ENCODE assay signal across 8 cellular contexts in the genomic region with DNA sequence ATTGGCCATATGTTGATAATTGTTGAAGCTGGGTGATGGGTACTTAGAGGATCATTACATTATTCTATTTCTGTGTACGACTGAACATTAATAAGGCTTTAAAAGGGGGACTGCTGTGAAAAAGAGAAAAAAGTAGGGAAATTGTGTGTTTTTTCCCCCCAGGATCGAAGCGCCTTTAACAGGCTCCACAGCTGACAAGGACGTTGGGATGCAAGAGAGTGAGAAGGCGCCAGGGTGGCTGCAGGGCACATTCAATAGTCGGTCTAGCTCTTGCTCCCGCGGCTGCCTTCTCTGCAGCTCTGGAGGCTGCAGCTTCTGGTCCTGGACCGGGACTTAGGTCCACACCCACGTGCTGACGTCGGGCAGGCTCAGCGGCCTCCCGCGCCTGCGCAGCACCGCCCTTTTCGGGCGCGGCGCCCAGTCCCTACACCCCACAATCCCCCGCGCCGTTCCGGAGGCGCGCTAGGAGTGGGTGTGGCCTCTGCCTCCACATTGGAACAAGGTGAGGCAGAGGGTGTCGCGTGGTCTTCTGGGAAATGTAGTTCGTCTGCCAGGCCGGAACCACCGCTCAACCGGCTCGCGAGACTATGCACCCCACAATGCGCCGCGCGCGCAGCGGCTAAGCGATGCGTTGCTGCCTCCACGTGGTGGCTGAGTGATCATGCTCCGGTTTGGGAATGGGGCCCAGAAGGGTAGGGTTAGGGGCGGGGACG. TPM values are rescaled to one million over a fixed set of nuclear protein-coding genes. Genes with fewer than 3 reads are reported as not detected.
DNase-seq lines count a peak whose midpoint lies in the region; ATAC-seq and TF ChIP-seq lines count a peak whose summit lies in the region.

No MANE protein-coding gene starts in this region.

- POLR2A ChIA-PET in SK-N-SH (lab: Yijun Ruan, JAX) = interaction anchor here (0.6 to 0.7 kb wide), 3 partner anchors 17 to 186 kb away, joined by 3 to 5 read pairs (median 3); a partner anchor contains a TSS

- H2AFZ ChIP-seq in SK-N-SH (ENCODE audit: low read depth) = peak overlapping the region; percentile 91

- H3K4me3 ChIP-seq in SK-N-SH (ENCODE audit: low read depth in 2 of 2, low read length in 1 of 2) (peak overlapping the region; percentile 37 to 57), thyroid gland (replicated peaks in 1 of 3) (no peak overlapping the region)

- peak overlapping the region; percentile 72 for H3K4me2 ChIP-seq in SK-N-SH

- no peak overlapping the region for H3K9ac ChIP-seq in SK-N-SH

- H3K9me2 ChIP-seq in SK-N-SH = no peaks in the 10 kb centered on the region

- no peaks in the 10 kb centered on the region for H3K9me3 ChIP-seq in SK-N-SH
- no peaks in the 10 kb centered on the region for H3K9me3 ChIP-seq in thyroid gland

- H3K36me3 ChIP-seq in SK-N-SH (replicated peaks in 1 of 2; ENCODE audit: control insufficient read depth in 1 of 2, insufficient read depth in 2 of 2, low read length in 1 of 2) = no peaks in the 10 kb centered on the region
- no peaks in the 10 kb centered on the region for H3K36me3 ChIP-seq in thyroid gland

- peak; percentile 91 for ATAC-seq in HG02588 (IDR thresholded peaks at IDR 0.05; ENCODE audit: unreplicated experiment)

- H3K79me2 ChIP-seq in SK-N-SH (ENCODE audit: insufficient read depth) = no peaks in the 10 kb centered on the region

- H3K9me3 Mint-ChIP-seq in activated naive CD8-positive, alpha-beta T cell (ENCODE audit: low read depth) = no peaks in the 10 kb centered on the region
- H3K9me3 Mint-ChIP-seq in glutamatergic neuron (ENCODE audit: unreplicated experiment) = peaks cover 10% of the 10 kb centered on the region
- H3K9me3 Mint-ChIP-seq in osteocyte (ENCODE audit: unreplicated experiment) = no peaks in the 10 kb centered on the region

- H3K27me3 ChIP-seq in SK-N-SH (ENCODE audit: insufficient read depth) (no peaks in the 10 kb centered on the region), thyroid gland (no peaks in the 10 kb centered on the region)

- no peaks in the 10 kb centered on the region for H4K20me1 ChIP-seq in SK-N-SH (ENCODE audit: insufficient read depth)

- DNase-seq in NCI-H1048 (lab: John Stamatoyannopoulos, UW) (peak; percentile 97), SK-N-SH (peak; percentile 98), glutamatergic neuron (peak; percentile 98), osteocyte (ENCODE audit: extremely low spot score, unreplicated experiment) (peak; percentile 100), thyroid gland (peak; percentile 99 to 100)

- H3K4me1 ChIP-seq in SK-N-SH (ENCODE audit: control insufficient read depth in 1 of 2, insufficient read depth in 2 of 2, low read depth in 1 of 2, low read length in 1 of 2) = peaks cover 3 to 7% of the 10 kb centered on the region in 2 experiments; a peak in 3 of 4 replicates
- peaks cover 6 to 16% of the 10 kb centered on the region in 2 donors for H3K4me1 ChIP-seq in thyroid gland

- no peaks in the 10 kb centered on the region for H3F3A ChIP-seq in SK-N-SH (replicated peaks; ENCODE audit: insufficient read depth)

- TF ChIP-seq CTCF in SK-N-SH (IDR thresholded peaks at IDR 0.05) (peak; percentile 89), glutamatergic neuron (IDR thresholded peaks at IDR 0.05; ENCODE audit: partially characterized antibody, unreplicated experiment) (peak; percentile 59), osteocyte (IDR thresholded peaks at IDR 0.05) (peak; percentile 90), thyroid gland (IDR thresholded peaks at IDR 0.05) (peak; percentile 53 to 99 (median 96))

- TF ChIP-seq RAD21 in SK-N-SH (IDR thresholded peaks at IDR 0.05; ENCODE audit: low read length) = peak; percentile 99

- peaks cover 33% of the 10 kb centered on the region for H3K4me1 Mint-ChIP-seq in activated naive CD8-positive, alpha-beta T cell (ENCODE audit: low read depth)
- H3K4me1 Mint-ChIP-seq in glutamatergic neuron (ENCODE audit: low read depth, unreplicated experiment) (peaks cover 10% of the 10 kb centered on the region), osteocyte (ENCODE audit: unreplicated experiment) (peaks cover 18% of the 10 kb centered on the region)

- peak overlapping the region; percentile 86 for H3K27ac Mint-ChIP-seq in activated naive CD8-positive, alpha-beta T cell
- H3K27ac Mint-ChIP-seq in glutamatergic neuron (ENCODE audit: unreplicated experiment) (peak overlapping the region; percentile 96), osteocyte (ENCODE audit: unreplicated experiment) (peak overlapping the region; percentile 68)

- TF ChIP-seq POLR2A in GM10847 (IDR thresholded peaks at IDR 0.05; ENCODE audit: extremely low read depth, insufficient read length) = peak; percentile 99
- TF ChIP-seq POLR2A in thyroid gland (IDR thresholded peaks at IDR 0.05) = peak in 1 of 2 donors; percentile 87

- CTCF ChIA-PET in SK-N-SH (lab: Yijun Ruan, JAX) = interaction anchor here (0.6 to 3.4 kb wide), 14 partner anchors 19 to 183 kb away, joined by 3 to 57 read pairs (median 3); a partner anchor contains a TSS

- no peaks in the 10 kb centered on the region for H3K36me3 Mint-ChIP-seq in activated naive CD8-positive, alpha-beta T cell
- H3K36me3 Mint-ChIP-seq in glutamatergic neuron (ENCODE audit: unreplicated experiment) (peaks cover 5% of the 10 kb centered on the region), osteocyte (ENCODE audit: unreplicated experiment) (no peaks in the 10 kb centered on the region)

- intact Hi-C loops in thyroid gland (cut with DNase I) = loop anchor here (5.0 to 10.0 kb wide), 3 partner anchors 34 to 239 kb away; a partner anchor contains a TSS

- WGBS in SK-N-SH (ENCODE audit: low lambda C conversion rate) = 1% methylated on average over 41 of the region's 47 CpGs
- 1 to 2% methylated on average over 16 to 33 of the region's 47 CpGs for WGBS in thyroid gland, 2 donors

- H3K27ac ChIP-seq in SK-N-SH (ENCODE audit: low read depth in 2 of 2, low read length in 1 of 2) (peak overlapping the region; percentile 40 to 91; a peak in 3 of 4 replicates), thyroid gland (peak overlapping the region; percentile 57 to 68 (median 64))

- no peak for TF ChIP-seq EP300 in SK-N-SH (IDR thresholded peaks at IDR 0.05; ENCODE audit: borderline replicate concordance in 1 of 2, low read depth in 1 of 2, low read length in 1 of 2)

- H3K4me3 Mint-ChIP-seq in activated naive CD8-positive, alpha-beta T cell = peak overlapping the region; percentile 86
- H3K4me3 Mint-ChIP-seq in glutamatergic neuron (ENCODE audit: unreplicated experiment) (peak overlapping the region; percentile 86), osteocyte (ENCODE audit: unreplicated experiment) (peak overlapping the region; percentile 67)

- H3K27me3 Mint-ChIP-seq in activated naive CD8-positive, alpha-beta T cell = no peaks in the 10 kb centered on the region
- H3K27me3 Mint-ChIP-seq in glutamatergic neuron (ENCODE audit: unreplicated experiment) (peaks cover 15% of the 10 kb centered on the region), osteocyte (ENCODE audit: unreplicated experiment) (peaks cover 5% of the 10 kb centered on the region)

TF ChIP-seq in SK-N-SH, 30 proteins besides CTCF, POLR2A, EP300 and RAD21 (continues in another document):
- TF ChIP-seq NRF1 (IDR thresholded peaks at IDR 0.05; ENCODE audit: low read depth, low read length) (peak; percentile 98), POLR2AphosphoS5 (IDR thresholded peaks at IDR 0.05; ENCODE audit: low read depth, low read length) (peak; percentile 99), YY1 (IDR thresholded peaks at IDR 0.05; ENCODE audit: low read depth) (peak; percentile 72; the same call in 1 of the 2 replicates), FOXJ3 (CRISPR knock-in tag; IDR thresholded peaks at IDR 0.05) (no peak), SIN3A (IDR thresholded peaks at IDR 0.05; ENCODE audit: borderline replicate concordance, low read depth, low read length) (peak; percentile 22; the same call in 1 of the 2 replicates), SMC3 (IDR thresholded peaks at IDR 0.05; ENCODE audit: low read depth, low read length) (peak; percentile 100)
- TF ChIP-seq, protein P1, sequence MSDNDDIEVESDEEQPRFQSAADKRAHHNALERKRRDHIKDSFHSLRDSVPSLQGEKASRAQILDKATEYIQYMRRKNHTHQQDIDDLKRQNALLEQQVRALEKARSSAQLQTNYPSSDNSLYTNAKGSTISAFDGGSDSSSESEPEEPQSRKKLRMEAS (IDR thresholded peaks at IDR 0.05; ENCODE audit: low read depth) = peak; percentile 68

RNA-seq across cellular contexts. Expression of a gene that starts 4.9 kb away (rescaled TPM):
- 2.1 and 5.4 TPM in 2 replicates for polyA plus RNA-seq in SK-N-SH (2012; rRNA removed)
- 3.3 and 6.5 TPM in 2 replicates for polyA plus RNA-seq in SK-N-SH (2012; cell fraction: cytosol; rRNA removed)
- polyA plus RNA-seq in SK-N-SH (2012; cell fraction: nucleus; rRNA removed) = 4.3 and 6.0 TPM in 2 replicates
- total RNA-seq in glutamatergic neuron (ENCODE audit: unreplicated experiment) (40.6 TPM), osteocyte (24.3 and 25.0 TPM in 2 replicates), thyroid gland (10 to 100 TPM in 3 of 4 donors, 1 to 10 TPM in 1; 7.1 to 15.5 (median 11.1) TPM)

RNA-seq across cellular contexts. Expression of a gene that starts 23.2 kb away (rescaled TPM):
- not detected in 2 replicates for polyA plus RNA-seq in SK-N-SH (2012; rRNA removed)
- polyA plus RNA-seq in SK-N-SH (2012; cell fraction: cytosol; rRNA removed) = not detected in 2 replicates
- polyA plus RNA-seq in SK-N-SH (2012; cell fraction: nucleus; rRNA removed) = not detected in 2 replicates
- total RNA-seq in glutamatergic neuron (ENCODE audit: unreplicated experiment) (not detected), osteocyte (not detected in 2 replicates), thyroid gland (10 to 100 TPM; 10.1 to 80.4 (median 27.5) TPM)

RNA-seq across cellular contexts. Expression of a gene that starts 29.0 kb away (rescaled TPM):
- 0.59 and 0.76 TPM in 2 replicates for polyA plus RNA-seq in SK-N-SH (2012; rRNA removed)
- polyA plus RNA-seq in SK-N-SH (2012; cell fraction: cytosol; rRNA removed) = 0.39 and 0.62 TPM in 2 replicates
- polyA plus RNA-seq in SK-N-SH (2012; cell fraction: nucleus; rRNA removed) = 1.6 and 2.6 TPM in 2 replicates
- total RNA-seq in glutamatergic neuron (ENCODE audit: unreplicated experiment) = not detected
- total RNA-seq in osteocyte = 0.81 and 0.97 TPM in 2 replicates
- 1 to 10 TPM in 2 of 4 donors, not detected in 2; 1.4 to 4.4 TPM for total RNA-seq in thyroid gland

RNA-seq across cellular contexts. Expression of a gene that starts 31.0 kb away (rescaled TPM):
- 5.5 and 11.4 TPM in 2 replicates for polyA plus RNA-seq in SK-N-SH (2012; rRNA removed)
- 0.58 and 1.2 TPM in 2 replicates for polyA plus RNA-seq in SK-N-SH (2012; cell fraction: cytosol; rRNA removed)
- 34.8 and 42.4 TPM in 2 replicates for polyA plus RNA-seq in SK-N-SH (2012; cell fraction: nucleus; rRNA removed)
- total RNA-seq in glutamatergic neuron (ENCODE audit: unreplicated experiment) (7.6 TPM), osteocyte (6.2 and 6.8 TPM in 2 replicates), thyroid gland (10 to 100 TPM in 3 of 4 donors, 1 to 10 TPM in 1; 7.0 to 56.7 (median 16.9) TPM)

Comparison
In these comparisons a context has a peak if more than half of its experiments do, and no peak if none do; other contexts are left out.
1. H3K4me3 ChIP-seq: peak in SK-N-SH (2 of 2); none in thyroid gland (0 of 3).
2. RNA of a gene that starts 23.2 kb away (total RNA-seq): 10.1 to 80.4 TPM in thyroid gland; not detected in glutamatergic neuron (single experiment) and not detected in osteocyte; every median in the first group is over 10 times any median in the second.
3. Peak in every context shown above with its lines, with median percentiles within 50 percentile points of each other: DNase-seq, CTCF ChIP-seq, H3K27ac Mint-ChIP-seq and H3K4me3 Mint-ChIP-seq.